ENCODE assay signal across 1 cellular context in genomic region chr17:40936976-40937375, GRCh38.
TF ChIP-seq lines count a peak whose summit lies in the region.

No MANE protein-coding gene starts in this region.

TF ChIP-seq in HCT116, 20 proteins besides CTCF, POLR2A, EP300 and RAD21:
- TF ChIP-seq SP1 (IDR thresholded peaks at IDR 0.05; ENCODE audit: low read depth) = peak; percentile 30
- TF ChIP-seq TCF7L2 (IDR thresholded peaks at IDR 0.05; ENCODE audit: borderline replicate concordance, extremely low read depth, insufficient read depth, insufficient read length) = no peak
- no peak for TF ChIP-seq REST (IDR thresholded peaks at IDR 0.05; ENCODE audit: low read depth)
